Comparison of ENCODE assay signal across 14 cellular contexts in genomic region chr17:49730787-49731441, GRCh38. TPM values are rescaled to one million over a fixed set of nuclear protein-coding genes. Genes with fewer than 3 reads are reported as not detected.
DNase-seq lines count a peak whose midpoint lies in the region; ATAC-seq and TF ChIP-seq lines count a peak whose summit lies in the region.
"Had no signal": no experiment of that assay in that cellular context is flagged by ENCODE, and none has a peak within 500 bp of the region (broad histone marks: within the 10 kb centered on the region; RNA-seq: fewer than 3 reads in every experiment).

No MANE protein-coding gene starts in this region.

- H3K4me1 ChIP-seq in naive thymus-derived CD4-positive, alpha-beta T cell (ENCODE audit: control insufficient read depth in 2 of 2, insufficient read depth in 2 of 2, low read length in 2 of 2) = peaks cover 21 to 25% of the 10 kb centered on the region in 2 donors
- peaks cover 11 to 18% of the 10 kb centered on the region in 2 donors for H3K4me1 ChIP-seq in uterus

- ATAC-seq in activated naive CD4-positive, alpha-beta T cell treated with anti-CD3 and anti-CD28 coated beads, Interleukin-2, amount 50 U/mL, for 72 hours = peak in 1 of 2 donors; percentile 26
- ATAC-seq in effector memory CD8-positive, alpha-beta T cell (replicated peaks) = no peak
- ATAC-seq in naive thymus-derived CD4-positive, alpha-beta T cell = no peak

- peak overlapping the region; percentile 23 for H3K27ac ChIP-seq in naive thymus-derived CD4-positive, alpha-beta T cell (ENCODE audit: low read depth, low read length)
- peak overlapping the region; percentile 63 to 85 for H3K27ac ChIP-seq in uterus
- H3K27ac ChIP-seq: KMS-11, neutrophil had no signal

- CTCF ChIA-PET in activated naive CD4-positive, alpha-beta T cell treated with anti-CD3 and anti-CD28 coated beads, Interleukin-2, amount 10 ng/mL, durations not matched to agents 7 days and 5 days (lab: Charles Lee) = interaction anchor here (0.7 to 1.4 kb wide), 3 partner anchors 15 to 27 kb away, joined by 3 to 4 read pairs (median 3); no protein-coding TSS in a partner anchor
- CTCF ChIA-PET in naive thymus-derived CD4-positive, alpha-beta T cell (lab: Charles Lee) = interaction anchor here (0.7 to 1.3 kb wide), 3 partner anchors 21 to 32 kb away, joined by 3 to 5 read pairs (median 4); no protein-coding TSS in a partner anchor

- H3K27ac Mint-ChIP-seq in activated naive CD4-positive, alpha-beta T cell treated with anti-CD3 and anti-CD28 coated beads, Interleukin-2, amount 50 U/mL, for 72 hours = peak overlapping the region; percentile 64 to 75
- no peak overlapping the region for H3K27ac Mint-ChIP-seq in activated naive CD4-positive, alpha-beta T cell treated with anti-CD3 and anti-CD28 coated beads, Interleukin-2, amount 10 ng/mL, durations not matched to agents 7 days and 5 days
- H3K27ac Mint-ChIP-seq in effector memory CD8-positive, alpha-beta T cell = peak overlapping the region; percentile 78 to 79
- peak overlapping the region in 5 of 9 donors; percentile 23 to 73 (median 52) for H3K27ac Mint-ChIP-seq in naive thymus-derived CD4-positive, alpha-beta T cell

- H3K36me3 ChIP-seq in naive thymus-derived CD4-positive, alpha-beta T cell (ENCODE audit: control insufficient read depth in 2 of 3, insufficient read depth in 3 of 3, low read length in 3 of 3) = peaks cover 3 to 50% (median 12%) of the 10 kb centered on the region in 3 experiments
- H3K36me3 ChIP-seq in uterus = no peaks in the 10 kb centered on the region
- H3K36me3 ChIP-seq: neutrophil, suprapubic skin had no signal

- H3K4me1 Mint-ChIP-seq in activated naive CD4-positive, alpha-beta T cell treated with anti-CD3 and anti-CD28 coated beads, Interleukin-2, amount 10 ng/mL, durations not matched to agents 7 days and 5 days = peaks cover 42% of the 10 kb centered on the region
- H3K4me1 Mint-ChIP-seq in effector memory CD8-positive, alpha-beta T cell (ENCODE audit: low read depth in 2 of 2) = peaks cover 45 to 51% of the 10 kb centered on the region in 2 donors
- H3K4me1 Mint-ChIP-seq in naive thymus-derived CD4-positive, alpha-beta T cell = peaks cover 33 to 73% (median 57%) of the 10 kb centered on the region in 7 donors

- no peak overlapping the region for H3K4me3 ChIP-seq in naive thymus-derived CD4-positive, alpha-beta T cell (ENCODE audit: low read length)
- no peak overlapping the region for H3K4me3 ChIP-seq in uterus
- H3K4me3 ChIP-seq: suprapubic skin had no signal

- POLR2A ChIA-PET in naive thymus-derived CD4-positive, alpha-beta T cell (lab: Charles Lee) = interaction anchor here (0.6 to 2.0 kb wide), 9 partner anchors 11 to 57 kb away, joined by 3 to 7 read pairs (median 4); partner anchors contain the start of genes FAM117A and KAT7

- no peaks in the 10 kb centered on the region for H3K27me3 Mint-ChIP-seq in activated naive CD4-positive, alpha-beta T cell treated with anti-CD3 and anti-CD28 coated beads, Interleukin-2, amount 10 ng/mL, durations not matched to agents 7 days and 5 days
- no peaks in the 10 kb centered on the region for H3K27me3 Mint-ChIP-seq in effector memory CD8-positive, alpha-beta T cell
- no peaks in the 10 kb centered on the region for H3K27me3 Mint-ChIP-seq in naive thymus-derived CD4-positive, alpha-beta T cell

- intact Hi-C loops in naive thymus-derived CD4-positive, alpha-beta T cell (cut with micrococcal nuclease) = loop anchor here in 1 of 2 donors (5.0 kb wide), 1 partner anchor 1994 kb away; no protein-coding TSS in a partner anchor
- intact Hi-C loops in uterus (cut with DNase I; ENCODE audit: low total_unique reads) = no loop called here

- no peaks in the 10 kb centered on the region for H3K9me3 ChIP-seq in naive thymus-derived CD4-positive, alpha-beta T cell (ENCODE audit: control insufficient read depth in 2 of 3, low read length in 3 of 3)
- no peaks in the 10 kb centered on the region for H3K9me3 ChIP-seq in uterus
- H3K9me3 ChIP-seq: neutrophil, suprapubic skin had no signal

- no peak for DNase-seq in activated naive CD4-positive, alpha-beta T cell treated with anti-CD3 and anti-CD28 coated beads, Interleukin-2, amount 50 U/mL, for 72 hours (ENCODE audit: low spot score in 2 of 2)
- no peak for DNase-seq in activated naive CD4-positive, alpha-beta T cell treated with anti-CD3 and anti-CD28 coated beads, Interleukin-2, amount 10 ng/mL, durations not matched to agents 7 days and 5 days
- DNase-seq in effector memory CD8-positive, alpha-beta T cell = no peak
- no peak for DNase-seq in naive thymus-derived CD4-positive, alpha-beta T cell
- DNase-seq in uterus = no peak
- no peak for DNase-seq in activated CD4-positive, alpha-beta T cell treated with anti-CD3 and anti-CD28 coated beads, Interleukin-2, amount 50 U/mL, for 1 hour
- DNase-seq in amygdala (lab: John Stamatoyannopoulos, UW) = no peak
- DNase-seq in AG08396 (ENCODE audit: low spot score) = no peak
- DNase-seq: activated CD8-positive, alpha-beta memory T cell treated with anti-CD3 and anti-CD28 coated beads for 24 hours; NCI-H2081; stimulated activated CD4-positive, alpha-beta T cell treated with anti-CD3 and anti-CD28 coated beads, Interleukin-4, amount 100 ng/mL, for 4 hours had no signal

- peaks cover 0 to 3% of the 10 kb centered on the region in 2 donors for H3K36me3 Mint-ChIP-seq in activated naive CD4-positive, alpha-beta T cell treated with anti-CD3 and anti-CD28 coated beads, Interleukin-2, amount 50 U/mL, for 72 hours
- H3K36me3 Mint-ChIP-seq in activated naive CD4-positive, alpha-beta T cell treated with anti-CD3 and anti-CD28 coated beads, Interleukin-2, amount 10 ng/mL, durations not matched to agents 7 days and 5 days = peaks cover 55% of the 10 kb centered on the region
- peaks cover 54% of the 10 kb centered on the region for H3K36me3 Mint-ChIP-seq in effector memory CD8-positive, alpha-beta T cell (ENCODE audit: insufficient read depth)
- peaks cover 15 to 34% (median 29%) of the 10 kb centered on the region in 5 donors for H3K36me3 Mint-ChIP-seq in naive thymus-derived CD4-positive, alpha-beta T cell

- no peaks in the 10 kb centered on the region for H3K9me3 Mint-ChIP-seq in activated naive CD4-positive, alpha-beta T cell treated with anti-CD3 and anti-CD28 coated beads, Interleukin-2, amount 50 U/mL, for 72 hours
- H3K9me3 Mint-ChIP-seq in activated naive CD4-positive, alpha-beta T cell treated with anti-CD3 and anti-CD28 coated beads, Interleukin-2, amount 10 ng/mL, durations not matched to agents 7 days and 5 days = no peaks in the 10 kb centered on the region
- H3K9me3 Mint-ChIP-seq in effector memory CD8-positive, alpha-beta T cell = no peaks in the 10 kb centered on the region
- H3K9me3 Mint-ChIP-seq in naive thymus-derived CD4-positive, alpha-beta T cell = no peaks in the 10 kb centered on the region

- TF ChIP-seq POLR2A in uterus (IDR thresholded peaks at IDR 0.05) = no peak

- no peak for TF ChIP-seq CTCF in uterus (IDR thresholded peaks at IDR 0.05)

- no peak overlapping the region for H3K4me3 Mint-ChIP-seq in activated naive CD4-positive, alpha-beta T cell treated with anti-CD3 and anti-CD28 coated beads, Interleukin-2, amount 10 ng/mL, durations not matched to agents 7 days and 5 days
- no peak overlapping the region for H3K4me3 Mint-ChIP-seq in effector memory CD8-positive, alpha-beta T cell
- peak overlapping the region in 2 of 10 donors; percentile 12 to 16 for H3K4me3 Mint-ChIP-seq in naive thymus-derived CD4-positive, alpha-beta T cell

- no peaks in the 10 kb centered on the region for H3K27me3 ChIP-seq in naive thymus-derived CD4-positive, alpha-beta T cell (ENCODE audit: control insufficient read depth in 2 of 2, insufficient read depth in 2 of 2, low read length in 2 of 2)
- H3K27me3 ChIP-seq in uterus = no peaks in the 10 kb centered on the region
- H3K27me3 ChIP-seq: neutrophil, suprapubic skin had no signal

RNA-seq across cellular contexts. Expression of gene SLC35B1, which starts 23.1 kb away (rescaled TPM):
- total RNA-seq in activated naive CD4-positive, alpha-beta T cell treated with anti-CD3 and anti-CD28 coated beads, Interleukin-2, amount 50 U/mL, for 72 hours = 10 to 100 TPM; 36.2 to 44.1 TPM
- 10 to 100 TPM; 42.1 to 83.0 (median 49.0) TPM for total RNA-seq in naive thymus-derived CD4-positive, alpha-beta T cell
- polyA plus RNA-seq in naive thymus-derived CD4-positive, alpha-beta T cell = 10 to 100 TPM; 23.4 to 28.5 TPM
- 10 to 100 TPM; 23.6 to 49.1 (median 36.3) TPM for total RNA-seq in uterus

RNA-seq across cellular contexts. Expression of gene FAM117A, which starts 33.0 kb away (rescaled TPM):
- total RNA-seq in activated naive CD4-positive, alpha-beta T cell treated with anti-CD3 and anti-CD28 coated beads, Interleukin-2, amount 50 U/mL, for 72 hours = 10 to 100 TPM; 13.3 to 25.0 TPM
- total RNA-seq in naive thymus-derived CD4-positive, alpha-beta T cell = 10 to 100 TPM; 31.8 to 99.1 (median 58.5) TPM
- polyA plus RNA-seq in naive thymus-derived CD4-positive, alpha-beta T cell = 10 to 100 TPM; 47.2 to 59.0 TPM
- 10 to 100 TPM in 3 of 4 donors, 1 to 10 TPM in 1; 2.6 to 40.2 (median 19.5) TPM for total RNA-seq in uterus

RNA-seq across cellular contexts. Expression of gene SPOP, which starts 53.0 kb away (rescaled TPM):
- 10 to 100 TPM; 66.9 to 70.3 TPM for total RNA-seq in activated naive CD4-positive, alpha-beta T cell treated with anti-CD3 and anti-CD28 coated beads, Interleukin-2, amount 50 U/mL, for 72 hours
- 10 to 100 TPM; 59.6 to 94.8 (median 80.9) TPM for total RNA-seq in naive thymus-derived CD4-positive, alpha-beta T cell
- 100 to 1,000 TPM; 121 to 151 TPM for polyA plus RNA-seq in naive thymus-derived CD4-positive, alpha-beta T cell
- 100 to 1,000 TPM in 2 of 4 donors, 10 to 100 TPM in 2; 44.3 to 147 (median 99.0) TPM for total RNA-seq in uterus

RNA-seq across cellular contexts. Expression of gene KAT7, which starts 57.6 kb away (rescaled TPM):
- total RNA-seq in activated naive CD4-positive, alpha-beta T cell treated with anti-CD3 and anti-CD28 coated beads, Interleukin-2, amount 50 U/mL, for 72 hours = 100 to 1,000 TPM in 1 of 2 donors, 10 to 100 TPM in 1; 75.4 to 119 TPM
- 100 to 1,000 TPM in 4 of 5 experiments, 10 to 100 TPM in 1; 85.6 to 195 (median 132) TPM for total RNA-seq in naive thymus-derived CD4-positive, alpha-beta T cell
- 10 to 100 TPM; 39.2 to 54.8 TPM for polyA plus RNA-seq in naive thymus-derived CD4-positive, alpha-beta T cell
- total RNA-seq in uterus = 100 to 1,000 TPM in 1 of 4 donors, 10 to 100 TPM in 3; 16.8 to 117 (median 40.8) TPM
